In genomic region chr1:166915941-166916340, GRCh38 we compare ENCODE assay signal across 1 cellular context.
TF ChIP-seq lines count a peak whose summit lies in the region.

No MANE protein-coding gene starts in this region.

TF ChIP-seq in IMR-90, 13 proteins besides CTCF, POLR2A, EP300 and RAD21:
- no peak for TF ChIP-seq MAFK (IDR thresholded peaks at IDR 0.05; ENCODE audit: low read depth, low read length)
- TF ChIP-seq MAZ (IDR thresholded peaks at IDR 0.05; ENCODE audit: borderline replicate concordance, low read depth, low read length) = no peak
- no peak for TF ChIP-seq FOS (IDR thresholded peaks at IDR 0.05; ENCODE audit: low read depth, low read length)
- no peak for TF ChIP-seq CEBPB (IDR thresholded peaks at IDR 0.05; ENCODE audit: low read depth, low read length)
- no peak for TF ChIP-seq USF2 (IDR thresholded peaks at IDR 0.05; ENCODE audit: low read depth, low read length)
- no peak for TF ChIP-seq NFE2L2 (IDR thresholded peaks at IDR 0.05; ENCODE audit: low read depth, low read length)
- TF ChIP-seq CHD1 (IDR thresholded peaks at IDR 0.05; ENCODE audit: low read depth, low read length) = no peak
- no peak for TF ChIP-seq ELK1 (IDR thresholded peaks at IDR 0.05; ENCODE audit: borderline replicate concordance, low read depth, low read length)
- no peak for TF ChIP-seq SMC3 (IDR thresholded peaks at IDR 0.05; ENCODE audit: low read depth, low read length)
- no peak for TF ChIP-seq MXI1 (IDR thresholded peaks at IDR 0.05; ENCODE audit: borderline replicate concordance, low read depth, low read length)
- TF ChIP-seq RCOR1 (IDR thresholded peaks at IDR 0.05; ENCODE audit: insufficient replicate concordance, low read length) = no peak
- TF ChIP-seq BHLHE40 (IDR thresholded peaks at IDR 0.05; ENCODE audit: low read depth, low read length) = no peak
- TF ChIP-seq RFX5 (IDR thresholded peaks at IDR 0.05; ENCODE audit: low read depth, low read length) = no peak
